Comparison of ENCODE assay signal across 8 cellular contexts in the genomic region with DNA sequence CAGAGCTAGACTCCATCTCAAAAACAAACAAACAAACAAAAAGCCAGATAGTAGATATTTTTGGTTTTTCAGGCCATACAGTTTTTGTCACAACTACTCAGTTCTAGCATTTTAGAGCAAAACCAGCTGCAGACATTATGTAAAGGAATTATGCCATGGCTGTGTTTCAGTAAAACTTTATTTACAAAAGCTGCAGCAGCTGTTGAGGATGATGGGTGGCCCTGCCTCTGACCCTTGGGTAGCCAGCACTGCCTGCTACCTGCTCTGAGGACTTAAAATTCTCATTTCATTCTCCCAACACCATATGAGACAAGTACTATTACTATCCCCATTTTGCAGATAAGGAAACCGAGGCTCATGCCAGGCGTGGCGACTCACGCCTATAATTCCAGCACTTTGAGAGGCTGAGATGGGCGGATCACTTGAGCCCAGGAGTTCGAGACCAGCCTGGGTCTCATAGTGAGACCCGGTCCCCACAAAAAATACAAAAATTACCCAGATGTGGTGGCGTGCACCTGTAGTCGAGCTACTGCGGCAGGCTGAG.
"Had no signal": no experiment of that assay in that cellular context is flagged by ENCODE, and none has a peak within 500 bp of the region (broad histone marks: within the 10 kb centered on the region; RNA-seq: fewer than 3 reads in every experiment).

No MANE protein-coding gene starts in this region.

- H3K27me3 ChIP-seq: breast epithelium, right atrium auricular region, suprapubic skin, upper lobe of left lung had no signal

- H3K4me1 ChIP-seq: breast epithelium had no signal

- FAIRE-seq: small intestine had no signal

- H3K9me3 ChIP-seq: breast epithelium, right atrium auricular region, suprapubic skin, upper lobe of left lung had no signal

- DNase-seq: cerebellar nuclear complex, foreskin keratinocyte had no signal

- H3K4me3 ChIP-seq: lung, suprapubic skin had no signal

- H3K27ac ChIP-seq: breast epithelium, foreskin keratinocyte, right atrium auricular region, suprapubic skin had no signal

- H3K36me3 ChIP-seq: breast epithelium, right atrium auricular region, suprapubic skin, upper lobe of left lung had no signal
